Comparison of ENCODE assay signal across 8 cellular contexts in the genomic region with DNA sequence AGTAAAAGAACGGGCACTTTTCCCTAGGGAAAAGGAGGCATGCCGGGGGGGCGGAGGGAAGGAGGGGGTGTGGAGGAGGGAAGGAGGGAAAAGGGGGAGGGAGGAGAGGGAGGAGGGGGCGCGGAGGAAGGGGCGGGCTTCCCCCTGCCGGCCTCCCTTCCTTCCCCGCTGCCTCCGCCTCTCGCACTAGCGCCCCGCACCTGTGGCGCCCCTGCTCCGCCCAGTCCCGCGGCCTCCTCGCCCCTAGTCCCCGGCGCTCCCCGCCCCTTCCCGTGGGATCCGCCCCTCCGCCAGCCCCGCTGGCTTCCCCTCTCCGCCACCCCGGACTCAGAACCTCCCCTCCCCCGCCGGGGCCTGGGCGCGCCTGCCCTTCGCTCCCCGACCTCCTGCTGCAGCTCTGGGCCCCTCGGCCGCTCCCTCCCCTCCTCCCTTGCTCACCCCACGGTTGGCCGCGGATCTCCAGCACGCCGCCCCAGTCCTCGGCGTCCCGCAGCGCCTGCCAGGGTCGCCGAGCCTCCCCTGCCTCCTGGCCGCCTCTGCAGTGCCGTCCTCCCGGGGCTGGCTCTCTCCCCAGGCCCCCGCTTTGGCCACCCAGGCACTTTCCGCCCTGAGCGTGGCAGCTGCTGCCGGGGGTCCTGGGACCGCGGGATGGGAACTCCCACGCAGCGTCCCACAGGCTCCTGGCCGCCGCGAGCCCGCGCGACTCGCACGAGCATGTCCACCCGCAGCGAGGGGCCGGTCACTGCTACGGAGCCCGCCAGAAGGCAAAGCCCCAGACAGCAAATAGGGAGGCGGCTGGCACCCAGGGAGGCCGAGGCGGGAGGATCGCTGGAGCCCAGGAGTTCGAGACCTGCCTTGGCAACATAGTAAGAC.
A peak's percentile ranks its signal among the peaks of the same experiment; 100 is the strongest.
DNase-seq lines count a peak whose midpoint lies in the region; ATAC-seq and TF ChIP-seq lines count a peak whose summit lies in the region.

No MANE protein-coding gene starts in this region.

- ATAC-seq in RWPE2 (ENCODE audit: low read depth) (peak; percentile 37), GM19328 (IDR thresholded peaks at IDR 0.05; ENCODE audit: unreplicated experiment) (no peak), HG03095 (IDR thresholded peaks at IDR 0.05; ENCODE audit: unreplicated experiment) (no peak)
- ATAC-seq in activated CD8-positive, alpha-beta memory T cell treated with anti-CD3 and anti-CD28 coated beads, Interleukin-2, amount 10 ng/mL, durations not matched to agents 7 days and 5 days: no peak

- no peaks in the 10 kb centered on the region for H3K4me1 Mint-ChIP-seq in activated CD8-positive, alpha-beta memory T cell treated with anti-CD3 and anti-CD28 coated beads, Interleukin-2, amount 10 ng/mL, durations not matched to agents 7 days and 5 days

- no peaks in the 10 kb centered on the region for H3K9me3 Mint-ChIP-seq in activated CD8-positive, alpha-beta memory T cell treated with anti-CD3 and anti-CD28 coated beads, Interleukin-2, amount 10 ng/mL, durations not matched to agents 7 days and 5 days (ENCODE audit: low read depth)

- no peaks in the 10 kb centered on the region for H3K36me3 ChIP-seq in RWPE2 (ENCODE audit: low read depth)
- H3K36me3 ChIP-seq in cardiac muscle cell: no peaks in the 10 kb centered on the region
- H3K36me3 ChIP-seq in parathyroid adenoma (ENCODE audit: control insufficient read depth, insufficient read depth, low read length): no peaks in the 10 kb centered on the region

- H3K27ac ChIP-seq in RWPE2 (ENCODE audit: poor library complexity, severe bottlenecking): no peak overlapping the region
- no peak overlapping the region for H3K27ac ChIP-seq in cardiac muscle cell
- no peak overlapping the region for H3K27ac ChIP-seq in parathyroid adenoma

- CTCF ChIA-PET in activated CD8-positive, alpha-beta memory T cell treated with anti-CD3 and anti-CD28 coated beads, Interleukin-2, amount 10 ng/mL, durations not matched to agents 7 days and 5 days (lab: Charles Lee): no interaction called here

- DNase-seq in EH (ENCODE audit: low read depth) (peak; percentile 59), RWPE2 (ENCODE audit: low spot score) (peak; percentile 71), cardiac muscle cell (ENCODE audit: low read depth in 1 of 2, low spot score in 1 of 2) (peak; percentile 75 to 89), D341Med (ENCODE audit: low spot score) (no peak)
- no peak for DNase-seq in activated CD8-positive, alpha-beta memory T cell treated with anti-CD3 and anti-CD28 coated beads, Interleukin-2, amount 10 ng/mL, durations not matched to agents 7 days and 5 days

- H3K79me2 ChIP-seq in parathyroid adenoma: no peaks in the 10 kb centered on the region

- peaks cover 24% of the 10 kb centered on the region for H3K27me3 Mint-ChIP-seq in activated CD8-positive, alpha-beta memory T cell treated with anti-CD3 and anti-CD28 coated beads, Interleukin-2, amount 10 ng/mL, durations not matched to agents 7 days and 5 days

- no peak overlapping the region for H3K9ac ChIP-seq in parathyroid adenoma

- H3K27me3 ChIP-seq in RWPE2 (ENCODE audit: insufficient read depth, poor library complexity, severe bottlenecking) (no peaks in the 10 kb centered on the region), cardiac muscle cell (peaks cover 4% of the 10 kb centered on the region), parathyroid adenoma (ENCODE audit: control insufficient read depth, insufficient read depth, low read length) (no peaks in the 10 kb centered on the region)

- H3K9me3 ChIP-seq in RWPE2 (ENCODE audit: severe bottlenecking): no peaks in the 10 kb centered on the region
- no peaks in the 10 kb centered on the region for H3K9me3 ChIP-seq in cardiac muscle cell (ENCODE audit: low read depth)
- no peaks in the 10 kb centered on the region for H3K9me3 ChIP-seq in parathyroid adenoma (ENCODE audit: control insufficient read depth, low read length)

- peak overlapping the region; percentile 93 for H3K4me2 ChIP-seq in parathyroid adenoma (ENCODE audit: low read length)

- H3K4me3 ChIP-seq in RWPE2 (ENCODE audit: severe bottlenecking): peak overlapping the region; percentile 24
- H3K4me3 ChIP-seq in cardiac muscle cell: peak overlapping the region; percentile 41
- peak overlapping the region; percentile 57 for H3K4me3 ChIP-seq in parathyroid adenoma (ENCODE audit: low read depth, low read length)

- H3K27ac Mint-ChIP-seq in activated CD8-positive, alpha-beta memory T cell treated with anti-CD3 and anti-CD28 coated beads, Interleukin-2, amount 10 ng/mL, durations not matched to agents 7 days and 5 days: no peak overlapping the region

- H3K36me3 Mint-ChIP-seq in activated CD8-positive, alpha-beta memory T cell treated with anti-CD3 and anti-CD28 coated beads, Interleukin-2, amount 10 ng/mL, durations not matched to agents 7 days and 5 days: no peaks in the 10 kb centered on the region

- H3K4me3 Mint-ChIP-seq in activated CD8-positive, alpha-beta memory T cell treated with anti-CD3 and anti-CD28 coated beads, Interleukin-2, amount 10 ng/mL, durations not matched to agents 7 days and 5 days: no peak overlapping the region

- peak overlapping the region; percentile 89 for H2AFZ ChIP-seq in parathyroid adenoma

- H3K4me1 ChIP-seq in RWPE2 (ENCODE audit: insufficient read depth, poor library complexity, severe bottlenecking) (peaks cover 29% of the 10 kb centered on the region), cardiac muscle cell (ENCODE audit: low read depth) (no peaks in the 10 kb centered on the region), parathyroid adenoma (no peaks in the 10 kb centered on the region)

- no peak for TF ChIP-seq CTCF in RWPE2 (IDR thresholded peaks at IDR 0.05; ENCODE audit: poor library complexity, severe bottlenecking)
- TF ChIP-seq CTCF in cardiac muscle cell (IDR thresholded peaks at IDR 0.05; ENCODE audit: low read depth, low read length): no peak
- no peak for TF ChIP-seq CTCF in parathyroid adenoma (IDR thresholded peaks at IDR 0.05)

Comparison
In these comparisons a context has a peak if more than half of its experiments do, and no peak if none do; other contexts are left out.
1. DNase-seq: peak in EH (single experiment), RWPE2 (single experiment) and cardiac muscle cell (2 of 2); none in activated CD8-positive, alpha-beta memory T cell treated with anti-CD3 and anti-CD28 coated beads, Interleukin-2, amount 10 ng/mL, durations not matched to agents 7 days and 5 days (single experiment) and D341Med (single experiment).
2. Peak in every context shown above with its lines, with median percentiles within 50 percentile points of each other: H3K4me3 ChIP-seq.